ENCODE assay signal across 8 cellular contexts in genomic region chr1:150281758-150282557, GRCh38. TPM values are rescaled to one million over a fixed set of nuclear protein-coding genes. Genes with fewer than 3 reads are reported as not detected.
A peak's percentile ranks its signal among the peaks of the same experiment; 100 is the strongest.
DNase-seq lines count a peak whose midpoint lies in the region; ATAC-seq, FAIRE-seq and TF ChIP-seq lines count a peak whose summit lies in the region.

TSS of gene CIART (plus strand) at chr1:150282554. CDS start at chr1:150283268, 714 bp downstream.

- no peaks in the 10 kb centered on the region for H3K9me3 ChIP-seq in smooth muscle cell (replicated peaks; ENCODE audit: low read depth)

- H3K9me3 Mint-ChIP-seq in activated CD4-positive, alpha-beta T cell treated with anti-CD3 and anti-CD28 coated beads for 36 hours (ENCODE audit: low read depth), result peaks cover 2% of the 10 kb centered on the region

- peak within 1 kb of the TSS; percentile 77 for H3K4me3 Mint-ChIP-seq in activated CD4-positive, alpha-beta T cell treated with anti-CD3 and anti-CD28 coated beads for 36 hours

- H3K27ac ChIP-seq in smooth muscle cell (ENCODE audit: low read depth), result peak within 1 kb of the TSS; percentile 66

- H3K4me1 Mint-ChIP-seq in activated CD4-positive, alpha-beta T cell treated with anti-CD3 and anti-CD28 coated beads for 36 hours, result peaks cover 29% of the 10 kb centered on the region

- no peaks in the 10 kb centered on the region for H3F3A ChIP-seq in smooth muscle cell (ENCODE audit: low read depth)

- H3K36me3 Mint-ChIP-seq in activated CD4-positive, alpha-beta T cell treated with anti-CD3 and anti-CD28 coated beads for 36 hours (ENCODE audit: low read depth), result peaks cover 2% of the 10 kb centered on the region

- CTCF ChIA-PET in activated CD4-positive, alpha-beta T cell treated with anti-CD3 and anti-CD28 coated beads for 36 hours (lab: Charles Lee), result interaction anchor here (0.7 to 2.1 kb wide), 6 partner anchors 9 to 1858 kb away, joined by 3 to 23 read pairs (median 4); partner anchors contain the start of genes APH1A and C1orf54

- H3K27ac Mint-ChIP-seq in activated CD4-positive, alpha-beta T cell treated with anti-CD3 and anti-CD28 coated beads for 36 hours, result peak within 1 kb of the TSS; percentile 92

- intact Hi-C loops in activated CD4-positive, alpha-beta T cell treated with anti-CD3 and anti-CD28 coated beads for 36 hours (cut with DNase I, micrococcal nuclease), result loop anchor here (1.0 to 5.0 kb wide), 7 partner anchors 11 to 46 kb away; partner anchors contain the start of genes ANP32E (in 2 of the 2), APH1A (in 2 of the 2), MRPS21 (in 1 of the 2) and PRPF3 (in 1 of the 2)

- H3K79me2 ChIP-seq in smooth muscle cell (ENCODE audit: low read depth), result no peaks in the 10 kb centered on the region

- peak within 1 kb of the TSS; percentile 72 for H3K9ac ChIP-seq in smooth muscle cell (ENCODE audit: low read depth)

- no peaks in the 10 kb centered on the region for H4K20me1 ChIP-seq in smooth muscle cell (ENCODE audit: low read depth)

- H3K27me3 Mint-ChIP-seq in activated CD4-positive, alpha-beta T cell treated with anti-CD3 and anti-CD28 coated beads for 36 hours, result no peaks in the 10 kb centered on the region

- H3K4me3 ChIP-seq in smooth muscle cell, result peak within 1 kb of the TSS; percentile 55

- WGBS in smooth muscle cell (ENCODE audit: low lambda C conversion rate), result 4% methylated on average over 45 of the region's 46 CpGs

- peak within 1 kb of the TSS; percentile 75 for H2AFZ ChIP-seq in smooth muscle cell (ENCODE audit: low read depth)

- POLR2A ChIA-PET in activated CD4-positive, alpha-beta T cell treated with anti-CD3 and anti-CD28 coated beads for 36 hours (lab: Charles Lee), result no interaction called here

- no peaks in the 10 kb centered on the region for H3K36me3 ChIP-seq in smooth muscle cell (ENCODE audit: low read depth)

- peak; percentile 99 for DNase-seq in DMS53 (lab: John Stamatoyannopoulos, UW)
- peak; percentile 99 for DNase-seq in NCI-H2196 (lab: John Stamatoyannopoulos, UW; ENCODE audit: unreplicated experiment)
- DNase-seq in activated CD4-positive, alpha-beta T cell treated with anti-CD3 and anti-CD28 coated beads for 36 hours, result peak; percentile 89
- DNase-seq in cerebellum (ENCODE audit: low spot score), result peak; percentile 97
- DNase-seq in smooth muscle cell (lab: John Stamatoyannopoulos, UW; ENCODE audit: unreplicated experiment), result peak; percentile 58

- H3K27me3 ChIP-seq in smooth muscle cell (ENCODE audit: low read depth), result no peaks in the 10 kb centered on the region

- peak; percentile 77 for ATAC-seq in HG02798 (IDR thresholded peaks at IDR 0.05; ENCODE audit: poor library complexity, unreplicated experiment)
- peak; percentile 96 for ATAC-seq in activated CD4-positive, alpha-beta T cell treated with anti-CD3 and anti-CD28 coated beads for 36 hours
- ATAC-seq in GM21526 (IDR thresholded peaks at IDR 0.05; ENCODE audit: low FRiP score, unreplicated experiment), result no peak

- peaks cover 11% of the 10 kb centered on the region for H3K4me1 ChIP-seq in smooth muscle cell (ENCODE audit: low read depth)

- peak within 1 kb of the TSS; percentile 82 for H3K4me2 ChIP-seq in smooth muscle cell

- FAIRE-seq in islet of Langerhans (lab: Jason Lieb, UNC), result peak; percentile 100

- TF ChIP-seq CTCF in smooth muscle cell (IDR thresholded peaks at IDR 0.05; ENCODE audit: borderline replicate concordance, insufficient read depth, poor library complexity, severe bottlenecking), result no peak

RNA-seq across cellular contexts. Expression of gene CIART, which starts in this region (rescaled TPM):
- 1 to 10 TPM; 5.9 to 6.0 TPM for total RNA-seq in activated CD4-positive, alpha-beta T cell treated with anti-CD3 and anti-CD28 coated beads for 36 hours
- total RNA-seq in cerebellum (4.4 TPM), smooth muscle cell (8.4 and 13.1 TPM in 2 replicates)
- 7.2 and 15.2 TPM in 2 replicates for polyA plus RNA-seq in smooth muscle cell
